1 cellular context compared by ENCODE assay signal in the genomic region with DNA sequence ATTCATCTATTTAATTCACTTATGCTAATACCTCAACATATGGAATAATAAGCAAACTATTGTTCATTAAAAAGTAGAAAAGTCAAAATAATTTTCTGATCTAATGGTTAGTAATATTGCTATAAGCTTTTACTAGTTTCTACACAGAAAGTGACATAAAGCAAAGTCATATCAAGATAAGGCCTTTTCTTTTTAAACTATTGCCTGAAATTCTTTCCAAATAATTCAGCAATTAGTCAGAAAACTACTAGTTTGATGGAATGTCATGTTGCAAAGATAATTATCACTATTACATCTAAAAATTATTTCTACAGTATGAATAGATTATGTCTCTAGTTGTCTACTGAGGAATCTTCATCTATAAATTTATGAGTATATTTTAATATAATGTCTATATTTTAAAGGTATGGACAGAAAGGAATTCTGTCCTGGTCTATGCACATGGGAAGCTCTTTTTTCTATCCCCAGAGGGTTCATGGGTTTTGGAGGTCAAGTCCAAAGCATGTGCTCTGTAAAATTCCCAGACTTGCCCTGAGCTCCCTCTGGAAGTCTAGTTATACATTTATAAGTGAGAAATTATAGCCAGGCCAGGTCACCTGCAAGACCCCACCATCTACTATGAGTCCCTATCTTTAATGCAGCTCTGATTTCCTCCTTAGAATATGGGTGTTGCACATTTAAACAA.
TF ChIP-seq lines count a peak whose summit lies in the region.

No MANE protein-coding gene starts in this region.

TF ChIP-seq in endothelial cell of umbilical vein, 7 proteins besides CTCF, POLR2A, EP300 and RAD21:
- TF ChIP-seq, protein P1, sequence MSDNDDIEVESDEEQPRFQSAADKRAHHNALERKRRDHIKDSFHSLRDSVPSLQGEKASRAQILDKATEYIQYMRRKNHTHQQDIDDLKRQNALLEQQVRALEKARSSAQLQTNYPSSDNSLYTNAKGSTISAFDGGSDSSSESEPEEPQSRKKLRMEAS (IDR thresholded peaks at IDR 0.05; ENCODE audit: insufficient read depth, insufficient read length): no peak
- peak; percentile 89 for TF ChIP-seq GATA2 (IDR thresholded peaks at IDR 0.05; ENCODE audit: insufficient read depth, insufficient read length, low read depth, low read length)
- TF ChIP-seq FOS (IDR thresholded peaks at IDR 0.05; ENCODE audit: borderline replicate concordance, insufficient read depth, low read length): peak; percentile 52
- no peak for TF ChIP-seq JUN (IDR thresholded peaks at IDR 0.05; ENCODE audit: borderline replicate concordance, insufficient read depth, insufficient read length, low read depth)
- no peak for TF ChIP-seq POLR2AphosphoS5 (IDR thresholded peaks at IDR 0.05; ENCODE audit: insufficient read depth, low read depth, low read length)
- no peak for TF ChIP-seq EZH2 (IDR thresholded peaks at IDR 0.05; ENCODE audit: borderline replicate concordance, low read depth, low read length, severe bottlenecking)
- no peak for TF ChIP-seq MYC (IDR thresholded peaks at IDR 0.05; ENCODE audit: low read depth, low read length)
